20 cellular contexts compared by ENCODE assay signal in genomic region chr2:19336781-19337180, GRCh38. TPM values are rescaled to one million over a fixed set of nuclear protein-coding genes. Genes with fewer than 3 reads are reported as not detected.
DNase-seq lines count a peak whose midpoint lies in the region; ATAC-seq and TF ChIP-seq lines count a peak whose summit lies in the region.
"Had no signal": no experiment of that assay in that cellular context is flagged by ENCODE, and none has a peak within 500 bp of the region (broad histone marks: within the 10 kb centered on the region; RNA-seq: fewer than 3 reads in every experiment).

No MANE protein-coding gene starts in this region.

- intact Hi-C loops in heart right ventricle (cut with DNase I) = no loop called here

- H3K4me3 ChIP-seq in heart right ventricle = no peak overlapping the region
- H3K4me3 ChIP-seq: GM12878 had no signal

- TF ChIP-seq CTCF in heart right ventricle (IDR thresholded peaks at IDR 0.05) = no peak

- H3K9me3 ChIP-seq in heart right ventricle = no peaks in the 10 kb centered on the region

- peak overlapping the region; percentile 67 for H3K27ac ChIP-seq in angular gyrus (ENCODE audit: low read depth, low read length)
- peak overlapping the region in 2 of 10 donors; percentile 1 to 13 for H3K27ac ChIP-seq in heart right ventricle

- 58 to 59% methylated on average over 3 of the region's 3 CpGs for WGBS in heart right ventricle, 2 donors

- peaks cover 0 to 6% (median 0%) of the 10 kb centered on the region in 9 donors for H3K36me3 ChIP-seq in heart right ventricle

- H3K27me3 ChIP-seq in heart right ventricle = no peaks in the 10 kb centered on the region

- ATAC-seq in heart right ventricle = peak in 7 of 8 donors; percentile 34 to 98 (median 76)
- ATAC-seq: GM12878, HCT116 had no signal

- peaks cover 0 to 22% (median 11%) of the 10 kb centered on the region in 9 donors for H3K4me1 ChIP-seq in heart right ventricle

- DNase-seq in heart right ventricle = no peak
- peak; percentile 48 for DNase-seq in medulla oblongata (ENCODE audit: extremely low spot score)
- DNase-seq in superior temporal gyrus (ENCODE audit: extremely low spot score) = peak; percentile 70
- DNase-seq in NCI-H1105 (lab: John Stamatoyannopoulos, UW) = no peak
- DNase-seq in foreskin melanocyte = no peak
- no peak for DNase-seq in mucosa of gallbladder (ENCODE audit: low spot score)
- DNase-seq: CD8-positive, alpha-beta memory T cell; DMS53; EL; GOT3; MM.1S; NCI-H1092; NCI-H2081; NCI-H510A; NCI-H774; PC-3; RPMI8226 had no signal

RNA-seq across cellular contexts. Expression of gene OSR1, which starts 21.6 kb away (rescaled TPM):
- 10 to 100 TPM in 1 of 10 donors, 1 to 10 TPM in 8, under 1 TPM in 1; 0.71 to 13.3 (median 2.4) TPM for total RNA-seq in heart right ventricle
- 1 to 10 TPM; 6.0 to 6.3 TPM for polyA plus RNA-seq in heart right ventricle
- total RNA-seq in mucosa of gallbladder = 4.9 TPM
- total RNA-seq: CD8-positive, alpha-beta memory T cell; GM12878 had no signal
- polyA plus RNA-seq: CD8-positive, alpha-beta memory T cell; GM12878 had no signal

Comparison
In these comparisons a context has a peak if more than half of its experiments do, and no peak if none do; other contexts are left out.
1. DNase-seq: peak in medulla oblongata (single experiment) and superior temporal gyrus (single experiment); none in heart right ventricle (0 of 2), NCI-H1105 (single experiment), foreskin melanocyte (single experiment) and mucosa of gallbladder (single experiment).